Comparison of ENCODE assay signal across 20 cellular contexts in genomic region chr10:71635251-71635866, GRCh38.
A peak's percentile ranks its signal among the peaks of the same experiment; 100 is the strongest.
DNase-seq lines count a peak whose midpoint lies in the region; ATAC-seq and TF ChIP-seq lines count a peak whose summit lies in the region.
"Had no signal": no experiment of that assay in that cellular context is flagged by ENCODE, and none has a peak within 500 bp of the region (broad histone marks: within the 10 kb centered on the region; RNA-seq: fewer than 3 reads in every experiment).

No MANE protein-coding gene starts in this region.

- peaks cover 5 to 23% of the 10 kb centered on the region in 2 donors for H3K36me3 Mint-ChIP-seq in CD14-positive monocyte
- H3K36me3 Mint-ChIP-seq in H9 (ENCODE audit: insufficient read depth in 1 of 3, low read depth in 3 of 3): no peaks in the 10 kb centered on the region
- H3K36me3 Mint-ChIP-seq: activated CD8-positive, alpha-beta memory T cell treated with anti-CD3 and anti-CD28 coated beads, Interleukin-2, amount 10 ng/mL, durations not matched to agents 7 days and 5 days; memory B cell had no signal

- intact Hi-C loops in CD14-positive monocyte (cut with micrococcal nuclease): loop anchor here in 1 of 2 donors (5.0 kb wide), 1 partner anchor 57 kb away; no protein-coding TSS in a partner anchor
- intact Hi-C loops in heart left ventricle (cut with DNase I): no loop called here

- no peak for TF ChIP-seq CTCF in CD14-positive monocyte (IDR thresholded peaks at IDR 0.05)
- no peak for TF ChIP-seq CTCF in heart left ventricle (IDR thresholded peaks at IDR 0.05)
- no peak for TF ChIP-seq CTCF in H9 (conservative IDR thresholded peaks at IDR 0.05)

- peaks cover 46% of the 10 kb centered on the region for H3K4me1 ChIP-seq in mesendoderm (ENCODE audit: control insufficient read depth, low read depth, low read length)
- H3K4me1 ChIP-seq in heart left ventricle: peaks cover 0 to 43% (median 0%) of the 10 kb centered on the region in 12 donors
- H3K4me1 ChIP-seq in neuronal stem cell (ENCODE audit: control insufficient read depth in 2 of 2, insufficient read depth in 1 of 2, low read depth in 1 of 2, low read length in 2 of 2): peaks cover 0 to 42% of the 10 kb centered on the region in 2 donors
- H3K4me1 ChIP-seq in H9 (ENCODE audit: insufficient read depth, low read length): peaks cover 37% of the 10 kb centered on the region; the same call in 1 of the 2 replicates
- H3K4me1 ChIP-seq: foreskin keratinocyte had no signal

- H3K18ac ChIP-seq in mesendoderm (ENCODE audit: low read length) (peak overlapping the region; percentile 13), neuronal stem cell (ENCODE audit: low read length) (no peak overlapping the region), H9 (ENCODE audit: insufficient read length, low read depth, low read length) (no peak overlapping the region)

- H3K9me3 ChIP-seq in heart left ventricle (no peaks in the 10 kb centered on the region), neuronal stem cell (replicated peaks in 1 of 2; ENCODE audit: control insufficient read depth in 2 of 2, insufficient read depth in 1 of 2, low read depth in 1 of 2, low read length in 2 of 2) (no peaks in the 10 kb centered on the region), H9 (ENCODE audit: control insufficient read depth, low read depth, low read length) (no peaks in the 10 kb centered on the region)

- no peak overlapping the region for H3K14ac ChIP-seq in neuronal stem cell (ENCODE audit: low read length)
- no peak overlapping the region for H3K14ac ChIP-seq in H9 (ENCODE audit: insufficient read depth, low read length)

- WGBS in mesendoderm (ENCODE audit: extremely low coverage, insufficient coverage, low lambda C conversion rate): no CpG with 5 or more reads among the region's 13 CpGs
- WGBS in heart left ventricle, 4 donors: 55 to 63% (median 57%) methylated on average over 13 of the region's 13 CpGs
- no CpG with 5 or more reads among the region's 13 CpGs for WGBS in neuronal stem cell (ENCODE audit: extremely low coverage in 2 of 2, insufficient read length in 2 of 2, insufficient replicate concordance in 1 of 2), 2 donors
- WGBS in H9 (ENCODE audit: extremely low coverage, insufficient read length, low lambda C conversion rate): no CpG with 5 or more reads among the region's 13 CpGs

- H2BK5ac ChIP-seq in mesendoderm (ENCODE audit: low read length): no peak overlapping the region
- H2BK5ac ChIP-seq in neuronal stem cell (ENCODE audit: low read length): no peak overlapping the region
- no peak overlapping the region for H2BK5ac ChIP-seq in H9 (ENCODE audit: insufficient read length, low read length)

- H2AK5ac ChIP-seq in mesendoderm (ENCODE audit: low read length) (no peak overlapping the region), neuronal stem cell (ENCODE audit: low read depth, low read length) (no peak overlapping the region), H9 (ENCODE audit: insufficient read length, low read length) (no peak overlapping the region)

- no peak overlapping the region for H3T11ph ChIP-seq in H9 (ENCODE audit: low read length)

- H2AFZ ChIP-seq in neuronal stem cell (ENCODE audit: low read length) (no peak overlapping the region), H9 (ENCODE audit: low read length) (no peak overlapping the region)

- H4K20me1 ChIP-seq in H9 (ENCODE audit: control insufficient read depth, insufficient read depth, insufficient read length): no peaks in the 10 kb centered on the region

- ATAC-seq in heart left ventricle: no peak
- ATAC-seq in HG03025 (IDR thresholded peaks at IDR 0.05; ENCODE audit: low FRiP score, unreplicated experiment): no peak
- ATAC-seq: activated CD4-positive, alpha-beta T cell treated with anti-CD3 and anti-CD28 coated beads for 36 hours; activated CD8-positive, alpha-beta memory T cell treated with anti-CD3 and anti-CD28 coated beads, Interleukin-2, amount 10 ng/mL, durations not matched to agents 7 days and 5 days; activated naive CD8-positive, alpha-beta T cell treated with anti-CD3 and anti-CD28 coated beads, Interleukin-2, amount 50 U/mL, for 24 hours; foreskin keratinocyte; PC-3 had no signal

- H3K4me2 ChIP-seq in mesendoderm (ENCODE audit: low read length): no peak overlapping the region
- H3K4me2 ChIP-seq in neuronal stem cell (ENCODE audit: insufficient read depth, low read length, poor library complexity, severe bottlenecking): no peak overlapping the region
- no peak overlapping the region for H3K4me2 ChIP-seq in H9 (ENCODE audit: insufficient read depth, insufficient read length, low read length)

- H2BK15ac ChIP-seq in mesendoderm (replicated peaks; ENCODE audit: low read depth): no peak overlapping the region
- no peak overlapping the region for H2BK15ac ChIP-seq in neuronal stem cell (ENCODE audit: low read length)
- H2BK15ac ChIP-seq in H9 (ENCODE audit: low read depth, low read length): no peak overlapping the region

- H3K9me3 Mint-ChIP-seq in CD14-positive monocyte: peaks cover 0 to 19% (median 11%) of the 10 kb centered on the region in 7 donors
- H3K9me3 Mint-ChIP-seq in H9: no peaks in the 10 kb centered on the region; a peak in 2 of 5 replicates
- H3K9me3 Mint-ChIP-seq: activated naive CD8-positive, alpha-beta T cell treated with anti-CD3 and anti-CD28 coated beads, Interleukin-2, amount 50 U/mL, for 24 hours; memory B cell had no signal

- H4K5ac ChIP-seq in mesendoderm (ENCODE audit: low read length) (no peak overlapping the region), H9 (ENCODE audit: insufficient read length, low read depth, low read length) (no peak overlapping the region)

- DNase-seq in CD14-positive monocyte (ENCODE audit: low spot score) (no peak), NCI-H146 (lab: John Stamatoyannopoulos, UW) (peak; percentile 35), amniotic epithelial cell (ENCODE audit: low read depth) (peak; percentile 12), mesendoderm (peak; percentile 69), heart left ventricle (no peak), neuronal stem cell (ENCODE audit: low spot score) (no peak), H9 (no peak)
- DNase-seq: activated CD4-positive, alpha-beta T cell treated with anti-CD3 and anti-CD28 coated beads for 36 hours; activated CD8-positive, alpha-beta memory T cell treated with anti-CD3 and anti-CD28 coated beads, Interleukin-2, amount 10 ng/mL, durations not matched to agents 7 days and 5 days; activated naive CD8-positive, alpha-beta T cell treated with anti-CD3 and anti-CD28 coated beads, Interleukin-2, amount 50 U/mL, for 24 hours; dermis blood vessel endothelial cell; foreskin keratinocyte; GF-D8; KG1; NCI-H1092; PC-3 had no signal

- no peaks in the 10 kb centered on the region for H3K27me3 ChIP-seq in mesendoderm (ENCODE audit: insufficient read depth, low read length, poor library complexity)
- peaks cover 0 to under 1% (median 0%) of the 10 kb centered on the region in 9 donors for H3K27me3 ChIP-seq in heart left ventricle
- peaks cover 0 to 20% (median 0%) of the 10 kb centered on the region in 3 experiments for H3K27me3 ChIP-seq in neuronal stem cell (ENCODE audit: control insufficient read depth in 3 of 3, insufficient read depth in 3 of 3, low read depth in 1 of 3, low read length in 3 of 3)
- peaks cover 2% of the 10 kb centered on the region; the same call in 1 of the 2 replicates for H3K27me3 ChIP-seq in H9 (ENCODE audit: insufficient read depth, low read length)

- TF ChIP-seq POLR2A in heart left ventricle (IDR thresholded peaks at IDR 0.05): no peak

- H3K56ac ChIP-seq in mesendoderm (ENCODE audit: low read length): peak overlapping the region; percentile 27
- H3K56ac ChIP-seq in H9 (ENCODE audit: insufficient read length, low read depth, low read length): no peak overlapping the region

- no peak overlapping the region for H2BK12ac ChIP-seq in neuronal stem cell (ENCODE audit: low read length)
- no peak overlapping the region for H2BK12ac ChIP-seq in H9 (ENCODE audit: insufficient read length, low read depth, low read length)

- H3K4me1 Mint-ChIP-seq in CD14-positive monocyte (peaks cover 64% of the 10 kb centered on the region), H9 (peaks cover 59 to 73% of the 10 kb centered on the region in 2 experiments)

- H3K4ac ChIP-seq in mesendoderm (ENCODE audit: low read depth, low read length) (no peak overlapping the region), neuronal stem cell (ENCODE audit: low read length) (no peak overlapping the region), H9 (ENCODE audit: low read depth, low read length) (no peak overlapping the region)

- H4K8ac ChIP-seq in mesendoderm (ENCODE audit: low read depth, low read length) (no peak overlapping the region), neuronal stem cell (ENCODE audit: low read depth, low read length) (no peak overlapping the region), H9 (replicated peaks; ENCODE audit: insufficient read length, low read depth, low read length) (no peak overlapping the region)

- peak overlapping the region in 1 of 2 donors; percentile 11 for H3K4me3 Mint-ChIP-seq in CD14-positive monocyte
- H3K4me3 Mint-ChIP-seq in H9: no peak overlapping the region; a peak in 1 of 5 replicates
- H3K4me3 Mint-ChIP-seq: activated CD4-positive, alpha-beta T cell treated with anti-CD3 and anti-CD28 coated beads for 36 hours; activated CD8-positive, alpha-beta memory T cell treated with anti-CD3 and anti-CD28 coated beads, Interleukin-2, amount 10 ng/mL, durations not matched to agents 7 days and 5 days; activated naive CD8-positive, alpha-beta T cell treated with anti-CD3 and anti-CD28 coated beads, Interleukin-2, amount 50 U/mL, for 24 hours; memory B cell had no signal

- H3K27ac ChIP-seq in mesendoderm (ENCODE audit: low read depth, low read length): no peak overlapping the region
- H3K27ac ChIP-seq in heart left ventricle: no peak overlapping the region
- H3K27ac ChIP-seq in neuronal stem cell (replicated peaks; ENCODE audit: low read length): no peak overlapping the region
- no peak overlapping the region for H3K27ac ChIP-seq in H9 (ENCODE audit: insufficient read length, low read depth, low read length)
- H3K27ac ChIP-seq: C4-2B, epithelial cell of prostate, foreskin keratinocyte had no signal

- H3K79me2 ChIP-seq in mesendoderm (ENCODE audit: control insufficient read depth, insufficient read depth, low read length) (no peaks in the 10 kb centered on the region), H9 (ENCODE audit: insufficient read depth, low read length) (no peaks in the 10 kb centered on the region)

- H3K36me3 ChIP-seq in mesendoderm (ENCODE audit: control insufficient read depth, insufficient read depth, low read length) (no peaks in the 10 kb centered on the region), heart left ventricle (no peaks in the 10 kb centered on the region), neuronal stem cell (replicated peaks in 1 of 2; ENCODE audit: control insufficient read depth in 2 of 2, insufficient read depth in 2 of 2, low read length in 2 of 2) (no peaks in the 10 kb centered on the region)

- peaks cover 1% of the 10 kb centered on the region for H3K79me1 ChIP-seq in mesendoderm (ENCODE audit: low read length)
- no peaks in the 10 kb centered on the region for H3K79me1 ChIP-seq in neuronal stem cell (ENCODE audit: low read depth, low read length)
- H3K79me1 ChIP-seq in H9 (ENCODE audit: insufficient read depth, low read depth, low read length, poor library complexity, severe bottlenecking): no peaks in the 10 kb centered on the region

- H3K4me3 ChIP-seq in mesendoderm (ENCODE audit: low read length): no peak overlapping the region
- H3K4me3 ChIP-seq in heart left ventricle: no peak overlapping the region
- no peak overlapping the region for H3K4me3 ChIP-seq in neuronal stem cell (ENCODE audit: low read length in 2 of 2)

- H3K9ac ChIP-seq in mesendoderm (ENCODE audit: low read length): no peak overlapping the region
- no peak overlapping the region for H3K9ac ChIP-seq in neuronal stem cell (ENCODE audit: low read depth, low read length, poor library complexity)
- H3K9ac ChIP-seq in H9 (ENCODE audit: extremely low read depth, insufficient read length, low read length): no peak overlapping the region

- no peak overlapping the region for H2BK20ac ChIP-seq in H9 (ENCODE audit: low read depth, low read length, poor library complexity, severe bottlenecking)

- H3K23me2 ChIP-seq in H9 (ENCODE audit: insufficient read length, low read depth, low read length, poor library complexity, severe bottlenecking): no peaks in the 10 kb centered on the region

- H2BK120ac ChIP-seq in mesendoderm (ENCODE audit: low read depth, low read length) (no peak overlapping the region), neuronal stem cell (ENCODE audit: low read depth, low read length) (no peak overlapping the region), H9 (ENCODE audit: low read depth, low read length, poor library complexity, severe bottlenecking) (no peak overlapping the region)

- H3K23ac ChIP-seq in mesendoderm (ENCODE audit: low read length): no peak overlapping the region
- no peak overlapping the region for H3K23ac ChIP-seq in neuronal stem cell (ENCODE audit: low read depth, low read length, poor library complexity)
- H3K23ac ChIP-seq in H9 (ENCODE audit: insufficient read length, low read depth, low read length): no peak overlapping the region

- peaks cover 2 to 5% (median 4%) of the 10 kb centered on the region in 3 donors for H3K27me3 Mint-ChIP-seq in CD14-positive monocyte (ENCODE audit: low read depth in 3 of 3)
- H3K27me3 Mint-ChIP-seq in H9 (ENCODE audit: low read depth): peaks cover 88% of the 10 kb centered on the region
- H3K27me3 Mint-ChIP-seq: activated CD4-positive, alpha-beta T cell treated with anti-CD3 and anti-CD28 coated beads for 36 hours; activated CD8-positive, alpha-beta memory T cell treated with anti-CD3 and anti-CD28 coated beads, Interleukin-2, amount 10 ng/mL, durations not matched to agents 7 days and 5 days had no signal

- H4K91ac ChIP-seq in neuronal stem cell (ENCODE audit: low read depth, low read length, poor library complexity) (no peak overlapping the region), H9 (ENCODE audit: insufficient read length, low read depth, low read length) (no peak overlapping the region)

- peak overlapping the region in 6 of 7 donors; percentile 15 to 98 (median 94) for H3K27ac Mint-ChIP-seq in CD14-positive monocyte
- H3K27ac Mint-ChIP-seq in H9: no peak overlapping the region
- H3K27ac Mint-ChIP-seq: activated CD4-positive, alpha-beta T cell treated with anti-CD3 and anti-CD28 coated beads for 36 hours; activated CD8-positive, alpha-beta memory T cell treated with anti-CD3 and anti-CD28 coated beads, Interleukin-2, amount 10 ng/mL, durations not matched to agents 7 days and 5 days; activated naive CD8-positive, alpha-beta T cell treated with anti-CD3 and anti-CD28 coated beads, Interleukin-2, amount 50 U/mL, for 24 hours; memory B cell had no signal

Comparison
In these comparisons a context has a peak if more than half of its experiments do, and no peak if none do; other contexts are left out.
1. DNase-seq: peak in NCI-H146 (single experiment), amniotic epithelial cell (single experiment) and mesendoderm (single experiment); none in CD14-positive monocyte (single experiment), heart left ventricle (0 of 5), neuronal stem cell (single experiment) and H9 (single experiment).
2. H3K27ac Mint-ChIP-seq: peak in CD14-positive monocyte (6 of 7); none in H9 (0 of 3).